Comparison of ENCODE assay signal across 9 cellular contexts in the genomic region with DNA sequence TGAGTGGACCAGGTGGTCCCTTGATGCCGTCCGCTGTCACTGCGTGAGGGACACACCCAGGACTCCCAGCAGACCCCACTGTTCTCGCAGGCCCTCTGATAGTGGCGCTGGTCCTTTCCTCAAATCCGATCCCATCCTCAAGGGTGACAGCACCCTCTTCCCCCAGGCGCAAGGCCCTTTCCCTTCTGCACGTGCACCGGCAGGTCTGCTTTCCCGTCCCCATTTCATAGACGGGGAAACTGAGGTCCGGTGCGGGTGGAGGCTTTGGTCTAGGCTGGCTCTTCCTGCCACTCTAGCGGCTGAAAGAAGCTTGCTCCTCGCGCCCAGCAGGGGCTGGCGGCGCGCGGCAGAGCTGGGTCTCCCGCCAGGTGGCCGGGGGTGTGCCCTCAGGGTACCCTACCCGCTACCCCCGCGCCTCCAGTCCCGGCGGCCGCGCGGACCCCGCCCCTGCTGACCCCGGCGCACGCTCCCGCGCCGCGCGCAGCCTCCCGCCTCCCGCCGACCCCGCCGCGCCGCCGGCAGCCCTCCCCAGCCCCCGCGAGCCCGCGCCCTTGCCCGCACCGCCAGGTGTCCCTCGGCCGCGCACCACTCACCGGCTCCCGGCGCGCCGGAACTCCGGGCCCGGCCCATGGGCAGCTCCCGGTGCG. TPM values are rescaled to one million over a fixed set of nuclear protein-coding genes. Genes with fewer than 3 reads are reported as not detected.
A peak's percentile ranks its signal among the peaks of the same experiment; 100 is the strongest.
DNase-seq lines count a peak whose midpoint lies in the region; ATAC-seq and TF ChIP-seq lines count a peak whose summit lies in the region.
"Had no signal": no experiment of that assay in that cellular context is flagged by ENCODE, and none has a peak within 500 bp of the region (broad histone marks: within the 10 kb centered on the region; RNA-seq: fewer than 3 reads in every experiment).

No MANE protein-coding gene starts in this region.

- no peaks in the 10 kb centered on the region for H3F3A ChIP-seq in SK-N-SH (replicated peaks; ENCODE audit: insufficient read depth)

- H2AFZ ChIP-seq in SK-N-SH (ENCODE audit: low read depth) = no peak overlapping the region
- no peak overlapping the region for H2AFZ ChIP-seq in osteoblast (ENCODE audit: low read length)

- no peak overlapping the region for H3K9ac ChIP-seq in SK-N-SH

- peak; percentile 79 for DNase-seq in DMS 273 (lab: John Stamatoyannopoulos, UW; ENCODE audit: unreplicated experiment)
- DNase-seq in DMS 273 treated with DMSO at 0.1 percent for 48 hours (lab: John Stamatoyannopoulos, UW) = no peak
- DNase-seq in HAP-1 (ENCODE audit: low spot score in 2 of 2) = peak; percentile 11 to 60
- DNase-seq in SK-N-SH = peak; percentile 88
- DNase-seq in epithelial cell of esophagus (ENCODE audit: low read depth) = no peak
- DNase-seq in osteoblast (ENCODE audit: insufficient read length, low spot score, missing footprints) = no peak
- DNase-seq in CD1c-positive myeloid dendritic cell (ENCODE audit: extremely low spot score) = no peak

- H4K20me1 ChIP-seq in SK-N-SH (ENCODE audit: insufficient read depth) (no peaks in the 10 kb centered on the region), osteoblast (ENCODE audit: insufficient read depth, low read length) (no peaks in the 10 kb centered on the region)

- TF ChIP-seq CTCF in SK-N-SH (IDR thresholded peaks at IDR 0.05) (peak; percentile 15), epithelial cell of esophagus (IDR thresholded peaks at IDR 0.05; ENCODE audit: insufficient read depth, low read depth, low read length, missing control alignments) (no peak), osteoblast (IDR thresholded peaks at IDR 0.05; ENCODE audit: extremely low read depth, low read depth, low read length) (no peak)

- ATAC-seq in GM19455 (IDR thresholded peaks at IDR 0.05; ENCODE audit: unreplicated experiment) = no peak

- H3K27ac ChIP-seq in SK-N-SH (ENCODE audit: low read depth in 2 of 2, low read length in 1 of 2) = no peak overlapping the region
- no peak overlapping the region for H3K27ac ChIP-seq in osteoblast (ENCODE audit: low read depth, low read length)
- H3K27ac ChIP-seq: 22Rv1 had no signal

- no peak for TF ChIP-seq EP300 in SK-N-SH (IDR thresholded peaks at IDR 0.05; ENCODE audit: borderline replicate concordance in 1 of 2, low read depth in 1 of 2, low read length in 1 of 2)

- H3K9me2 ChIP-seq in SK-N-SH = no peaks in the 10 kb centered on the region

- peak overlapping the region; percentile 44 for H3K4me3 ChIP-seq in HAP-1
- peak overlapping the region in 1 of 2 experiments; percentile 48; a peak in 3 of 4 replicates for H3K4me3 ChIP-seq in SK-N-SH (ENCODE audit: low read depth in 2 of 2, low read length in 1 of 2)
- peak overlapping the region; percentile 11 for H3K4me3 ChIP-seq in epithelial cell of esophagus (ENCODE audit: low read length)
- H3K4me3 ChIP-seq in osteoblast (ENCODE audit: insufficient read depth, low read length) = peak overlapping the region; percentile 46

- H3K4me1 ChIP-seq in HAP-1 = peaks cover 6% of the 10 kb centered on the region; the same call in 1 of the 2 replicates
- H3K4me1 ChIP-seq in SK-N-SH (ENCODE audit: control insufficient read depth in 1 of 2, insufficient read depth in 2 of 2, low read depth in 1 of 2, low read length in 1 of 2) = peaks cover 0 to 19% of the 10 kb centered on the region in 2 experiments; a peak in 1 of 4 replicates
- no peaks in the 10 kb centered on the region for H3K4me1 ChIP-seq in osteoblast (ENCODE audit: insufficient read depth, low read length)

- H3K4me2 ChIP-seq in SK-N-SH (peak overlapping the region; percentile 57; the same call in 1 of the 2 replicates), osteoblast (ENCODE audit: insufficient read depth, low read length) (peak overlapping the region; percentile 48)

- H3K36me3 ChIP-seq in HAP-1 (replicated peaks) (no peaks in the 10 kb centered on the region), SK-N-SH (replicated peaks in 1 of 2; ENCODE audit: control insufficient read depth in 1 of 2, insufficient read depth in 2 of 2, low read length in 1 of 2) (no peaks in the 10 kb centered on the region), osteoblast (ENCODE audit: insufficient read depth, low read length) (no peaks in the 10 kb centered on the region)

- H3K9me3 ChIP-seq in HAP-1 = no peaks in the 10 kb centered on the region
- no peaks in the 10 kb centered on the region for H3K9me3 ChIP-seq in SK-N-SH
- H3K9me3 ChIP-seq in osteoblast (ENCODE audit: low read depth, low read length) = no peaks in the 10 kb centered on the region

- CTCF ChIA-PET in SK-N-SH (lab: Yijun Ruan, JAX) = interaction anchor here (0.7 to 4.9 kb wide), 39 partner anchors 11 to 289 kb away, joined by 3 to 69 read pairs (median 6); no protein-coding TSS in a partner anchor

- in situ Hi-C loops in HAP-1 (cut with MboI; ENCODE audit: low sequenced_read_pairs) = no loop called here

- POLR2A ChIA-PET in SK-N-SH (lab: Yijun Ruan, JAX) = no interaction called here

- H3K79me2 ChIP-seq in SK-N-SH (ENCODE audit: insufficient read depth) (no peaks in the 10 kb centered on the region), osteoblast (ENCODE audit: insufficient read depth, low read length) (no peaks in the 10 kb centered on the region)

- H3K27me3 ChIP-seq in HAP-1 (ENCODE audit: low read depth) = no peaks in the 10 kb centered on the region
- no peaks in the 10 kb centered on the region; the same call in 1 of the 2 replicates for H3K27me3 ChIP-seq in SK-N-SH (ENCODE audit: insufficient read depth)
- peaks cover 18% of the 10 kb centered on the region for H3K27me3 ChIP-seq in osteoblast (ENCODE audit: insufficient read depth, low read length)

- TF ChIP-seq RAD21 in SK-N-SH (IDR thresholded peaks at IDR 0.05; ENCODE audit: low read length) = no peak

- WGBS in SK-N-SH (ENCODE audit: low lambda C conversion rate) = 3% methylated on average over 24 of the region's 65 CpGs

TF ChIP-seq in SK-N-SH, 30 proteins besides CTCF, POLR2A, EP300 and RAD21 (continues in another document):
- TF ChIP-seq, protein P1, sequence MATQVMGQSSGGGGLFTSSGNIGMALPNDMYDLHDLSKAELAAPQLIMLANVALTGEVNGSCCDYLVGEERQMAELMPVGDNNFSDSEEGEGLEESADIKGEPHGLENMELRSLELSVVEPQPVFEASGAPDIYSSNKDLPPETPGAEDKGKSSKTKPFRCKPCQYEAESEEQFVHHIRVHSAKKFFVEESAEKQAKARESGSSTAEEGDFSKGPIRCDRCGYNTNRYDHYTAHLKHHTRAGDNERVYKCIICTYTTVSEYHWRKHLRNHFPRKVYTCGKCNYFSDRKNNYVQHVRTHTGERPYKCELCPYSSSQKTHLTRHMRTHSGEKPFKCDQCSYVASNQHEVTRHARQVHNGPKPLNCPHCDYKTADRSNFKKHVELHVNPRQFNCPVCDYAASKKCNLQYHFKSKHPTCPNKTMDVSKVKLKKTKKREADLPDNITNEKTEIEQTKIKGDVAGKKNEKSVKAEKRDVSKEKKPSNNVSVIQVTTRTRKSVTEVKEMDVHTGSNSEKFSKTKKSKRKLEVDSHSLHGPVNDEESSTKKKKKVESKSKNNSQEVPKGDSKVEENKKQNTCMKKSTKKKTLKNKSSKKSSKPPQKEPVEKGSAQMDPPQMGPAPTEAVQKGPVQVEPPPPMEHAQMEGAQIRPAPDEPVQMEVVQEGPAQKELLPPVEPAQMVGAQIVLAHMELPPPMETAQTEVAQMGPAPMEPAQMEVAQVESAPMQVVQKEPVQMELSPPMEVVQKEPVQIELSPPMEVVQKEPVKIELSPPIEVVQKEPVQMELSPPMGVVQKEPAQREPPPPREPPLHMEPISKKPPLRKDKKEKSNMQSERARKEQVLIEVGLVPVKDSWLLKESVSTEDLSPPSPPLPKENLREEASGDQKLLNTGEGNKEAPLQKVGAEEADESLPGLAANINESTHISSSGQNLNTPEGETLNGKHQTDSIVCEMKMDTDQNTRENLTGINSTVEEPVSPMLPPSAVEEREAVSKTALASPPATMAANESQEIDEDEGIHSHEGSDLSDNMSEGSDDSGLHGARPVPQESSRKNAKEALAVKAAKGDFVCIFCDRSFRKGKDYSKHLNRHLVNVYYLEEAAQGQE (IDR thresholded peaks at IDR 0.05; ENCODE audit: low read depth, low read length) = no peak
- TF ChIP-seq YY1 (IDR thresholded peaks at IDR 0.05; ENCODE audit: low read depth) (no peak), JUND (IDR thresholded peaks at IDR 0.05) (no peak), EZH2phosphoT487 (IDR thresholded peaks at IDR 0.05; ENCODE audit: borderline replicate concordance, low read depth) (no peak), TEAD4 (IDR thresholded peaks at IDR 0.05; ENCODE audit: borderline replicate concordance, insufficient read depth) (no peak), FOSL2 (IDR thresholded peaks at IDR 0.05; ENCODE audit: borderline replicate concordance, low read depth) (no peak), POLR2AphosphoS5 (IDR thresholded peaks at IDR 0.05; ENCODE audit: low read depth, low read length) (no peak), MEF2A (IDR thresholded peaks at IDR 0.05; ENCODE audit: borderline replicate concordance, low read depth) (no peak), RFX5 (IDR thresholded peaks at IDR 0.05; ENCODE audit: low read length) (no peak), GABPA (IDR thresholded peaks at IDR 0.05; ENCODE audit: low read depth) (no peak), RCOR1 (IDR thresholded peaks at IDR 0.05; ENCODE audit: low read length) (no peak)
- TF ChIP-seq, protein P2, sequence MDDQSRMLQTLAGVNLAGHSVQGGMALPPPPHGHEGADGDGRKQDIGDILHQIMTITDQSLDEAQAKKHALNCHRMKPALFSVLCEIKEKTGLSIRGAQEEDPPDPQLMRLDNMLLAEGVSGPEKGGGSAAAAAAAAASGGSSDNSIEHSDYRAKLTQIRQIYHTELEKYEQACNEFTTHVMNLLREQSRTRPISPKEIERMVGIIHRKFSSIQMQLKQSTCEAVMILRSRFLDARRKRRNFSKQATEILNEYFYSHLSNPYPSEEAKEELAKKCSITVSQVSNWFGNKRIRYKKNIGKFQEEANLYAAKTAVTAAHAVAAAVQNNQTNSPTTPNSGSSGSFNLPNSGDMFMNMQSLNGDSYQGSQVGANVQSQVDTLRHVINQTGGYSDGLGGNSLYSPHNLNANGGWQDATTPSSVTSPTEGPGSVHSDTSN (IDR thresholded peaks at IDR 0.05) = no peak
- TF ChIP-seq, protein P3, sequence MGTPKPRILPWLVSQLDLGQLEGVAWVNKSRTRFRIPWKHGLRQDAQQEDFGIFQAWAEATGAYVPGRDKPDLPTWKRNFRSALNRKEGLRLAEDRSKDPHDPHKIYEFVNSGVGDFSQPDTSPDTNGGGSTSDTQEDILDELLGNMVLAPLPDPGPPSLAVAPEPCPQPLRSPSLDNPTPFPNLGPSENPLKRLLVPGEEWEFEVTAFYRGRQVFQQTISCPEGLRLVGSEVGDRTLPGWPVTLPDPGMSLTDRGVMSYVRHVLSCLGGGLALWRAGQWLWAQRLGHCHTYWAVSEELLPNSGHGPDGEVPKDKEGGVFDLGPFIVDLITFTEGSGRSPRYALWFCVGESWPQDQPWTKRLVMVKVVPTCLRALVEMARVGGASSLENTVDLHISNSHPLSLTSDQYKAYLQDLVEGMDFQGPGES (IDR thresholded peaks at IDR 0.05; ENCODE audit: low read depth, low read length) = no peak

RNA-seq across cellular contexts. Expression of a gene that starts 0.5 kb away (rescaled TPM):
- polyA plus RNA-seq in SK-N-SH (2012; rRNA removed) = not detected in 2 replicates
- not detected in 2 replicates for polyA plus RNA-seq in SK-N-SH (2012; cell fraction: cytosol; rRNA removed)
- not detected in 2 replicates for polyA plus RNA-seq in SK-N-SH (2012; cell fraction: nucleus; rRNA removed)
- total RNA-seq in osteoblast = under 0.01 TPM in 1 of 2 replicates, not detected in the other

Comparison
In these comparisons a context has a peak if more than half of its experiments do, and no peak if none do; other contexts are left out.
1. DNase-seq: peak in DMS 273 (single experiment), HAP-1 (2 of 2) and SK-N-SH (single experiment); none in DMS 273 treated with DMSO at 0.1 percent for 48 hours (single experiment), epithelial cell of esophagus (single experiment), osteoblast (single experiment) and CD1c-positive myeloid dendritic cell (single experiment).